14 cellular contexts compared by ENCODE assay signal in the genomic region with DNA sequence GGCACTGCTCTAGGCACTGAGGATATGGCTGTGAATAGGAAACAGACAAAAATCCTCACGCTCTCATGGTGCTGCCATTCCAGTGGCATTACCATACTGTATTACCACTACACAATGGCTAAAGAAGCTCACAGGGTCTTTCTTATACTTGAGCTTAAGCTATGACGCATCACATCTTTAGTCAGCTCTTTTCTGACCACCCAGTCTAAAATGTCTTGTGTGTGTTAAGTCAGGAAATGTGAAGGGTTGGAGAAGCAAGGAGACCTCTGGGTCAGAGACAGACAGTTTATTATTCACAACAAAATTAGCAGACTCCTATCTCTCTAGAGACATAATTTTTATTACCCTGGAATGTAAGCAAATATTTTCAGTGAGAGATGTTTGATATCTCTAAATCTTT.
A peak's percentile ranks its signal among the peaks of the same experiment; 100 is the strongest.
DNase-seq lines count a peak whose midpoint lies in the region; FAIRE-seq and TF ChIP-seq lines count a peak whose summit lies in the region.
"Had no signal": no experiment of that assay in that cellular context is flagged by ENCODE, and none has a peak within 500 bp of the region (broad histone marks: within the 10 kb centered on the region; RNA-seq: fewer than 3 reads in every experiment).

No MANE protein-coding gene starts in this region.

- no peak overlapping the region for H3K4me2 ChIP-seq in hepatocyte

- 88% methylated on average over 2 of the region's 2 CpGs for WGBS in hepatocyte (ENCODE audit: low lambda C conversion rate, missing lambda C conversion rate)

- no peak overlapping the region for H3K9ac ChIP-seq in kidney (ENCODE audit: low read length in 2 of 2)

- H3K27me3 ChIP-seq in hepatocyte, result no peaks in the 10 kb centered on the region
- H3K27me3 ChIP-seq in BE2C, result no peaks in the 10 kb centered on the region

- no peak overlapping the region for H2AFZ ChIP-seq in hepatocyte

- H3K9me2 ChIP-seq in hepatocyte (replicated peaks; ENCODE audit: insufficient read depth), result no peaks in the 10 kb centered on the region

- H3K4me3 ChIP-seq in choroid plexus epithelial cell (ENCODE audit: low read depth, low read length), result no peak overlapping the region
- H3K4me3 ChIP-seq in kidney (ENCODE audit: low read length in 2 of 2), result no peak overlapping the region
- no peak overlapping the region for H3K4me3 ChIP-seq in skeletal muscle cell (ENCODE audit: low read depth, low read length)
- no peak overlapping the region for H3K4me3 ChIP-seq in hepatocyte
- H3K4me3 ChIP-seq in BE2C (ENCODE audit: low read depth, low read length), result no peak overlapping the region
- H3K4me3 ChIP-seq: GM12878 had no signal

- intact Hi-C loops in kidney (cut with DNase I), result no loop called here

- peak; percentile 2 for DNase-seq in COLO829 (ENCODE audit: low spot score)
- peak; percentile 40 for DNase-seq in choroid plexus epithelial cell (ENCODE audit: low read depth)
- no peak for DNase-seq in kidney
- peak; percentile 36 for DNase-seq in skeletal muscle cell (ENCODE audit: low read depth)
- DNase-seq in hepatocyte (ENCODE audit: low spot score), result no peak
- DNase-seq in stimulated activated CD4-positive, alpha-beta T cell treated with anti-CD3 and anti-CD28 coated beads, Interleukin-4, amount 100 ng/mL, for 4 hours, result no peak
- no peak for DNase-seq in BE2C
- DNase-seq: 8988T; C1 segment of cervical spinal cord; CD4-positive, alpha-beta T cell; DMS79 had no signal

- no peaks in the 10 kb centered on the region for H3K79me2 ChIP-seq in hepatocyte

- TF ChIP-seq CTCF in choroid plexus epithelial cell (conservative IDR thresholded peaks at IDR 0.05; ENCODE audit: low read depth, low read length) (no peak), kidney (IDR thresholded peaks at IDR 0.05; ENCODE audit: borderline replicate concordance, extremely low read depth, insufficient read depth) (no peak), hepatocyte (IDR thresholded peaks at IDR 0.05; ENCODE audit: poor library complexity) (no peak), BE2C (IDR thresholded peaks at IDR 0.05; ENCODE audit: low read depth, low read length) (no peak)

- H4K20me1 ChIP-seq in hepatocyte (ENCODE audit: insufficient read depth, poor library complexity, severe bottlenecking), result no peaks in the 10 kb centered on the region

- H3K4me1 ChIP-seq in kidney (ENCODE audit: control insufficient read depth in 1 of 2, insufficient read depth in 1 of 2, low read depth in 1 of 2, low read length in 2 of 2) (no peaks in the 10 kb centered on the region), hepatocyte (ENCODE audit: insufficient read depth) (peaks cover 6% of the 10 kb centered on the region), BE2C (no peaks in the 10 kb centered on the region)

- H3K27ac ChIP-seq in kidney (ENCODE audit: low read depth in 2 of 2, low read length in 2 of 2) (no peak overlapping the region), hepatocyte (no peak overlapping the region)

- H3K36me3 ChIP-seq in kidney (ENCODE audit: control insufficient read depth in 1 of 2, insufficient read depth in 2 of 2, low read length in 2 of 2), result no peaks in the 10 kb centered on the region
- H3K36me3 ChIP-seq in hepatocyte (replicated peaks; ENCODE audit: insufficient read depth, low read depth), result no peaks in the 10 kb centered on the region
- H3K36me3 ChIP-seq in BE2C, result no peaks in the 10 kb centered on the region

- FAIRE-seq in kidney (lab: Jason Lieb, UNC), result peak; percentile 49
- FAIRE-seq: GM12878, GM18507, H54 had no signal

- H3K9me3 ChIP-seq in kidney (ENCODE audit: control insufficient read depth in 1 of 2, low read length in 2 of 2) (no peaks in the 10 kb centered on the region), hepatocyte (ENCODE audit: low read depth) (no peaks in the 10 kb centered on the region), BE2C (no peaks in the 10 kb centered on the region)

Comparison
In these comparisons a context has a peak if more than half of its experiments do, and no peak if none do; other contexts are left out.
1. DNase-seq: peak in COLO829 (single experiment), choroid plexus epithelial cell (single experiment) and skeletal muscle cell (single experiment); none in kidney (single experiment), hepatocyte (single experiment), stimulated activated CD4-positive, alpha-beta T cell treated with anti-CD3 and anti-CD28 coated beads, Interleukin-4, amount 100 ng/mL, for 4 hours (0 of 2) and BE2C (single experiment).